1 cellular context compared by ENCODE assay signal in genomic region chr19:681029-681626, GRCh38.
TF ChIP-seq lines count a peak whose summit lies in the region.

No MANE protein-coding gene starts in this region.

TF ChIP-seq in GM12878, 131 proteins besides CTCF, POLR2A, EP300 and RAD21:
- TF ChIP-seq CREM (IDR thresholded peaks at IDR 0.05; ENCODE audit: low read depth), result no peak
- no peak for TF ChIP-seq MYC (IDR thresholded peaks at IDR 0.05; ENCODE audit: insufficient read depth, insufficient read length, insufficient replicate concordance, low read length, severe bottlenecking)
- TF ChIP-seq RB1 (IDR thresholded peaks at IDR 0.05; ENCODE audit: borderline replicate concordance), result no peak
- TF ChIP-seq SREBF2 (IDR thresholded peaks at IDR 0.05; ENCODE audit: low read length), result no peak
- TF ChIP-seq NR2C1 (IDR thresholded peaks at IDR 0.05), result no peak
- TF ChIP-seq ZNF592 (IDR thresholded peaks at IDR 0.05), result no peak
- peak; percentile 31; the same call in 1 of the 2 replicates for TF ChIP-seq ZNF687 (IDR thresholded peaks at IDR 0.05)
- no peak for TF ChIP-seq ZBTB33 (IDR thresholded peaks at IDR 0.05)
- TF ChIP-seq SPI1 (IDR thresholded peaks at IDR 0.05; ENCODE audit: borderline replicate concordance, insufficient read depth, low read depth, low read length), result no peak
- TF ChIP-seq SUPT20H (IDR thresholded peaks at IDR 0.05; ENCODE audit: borderline replicate concordance, control insufficient read depth, low read depth, low read length), result no peak
- no peak for TF ChIP-seq STAT1 (conservative IDR thresholded peaks at IDR 0.05)
- no peak for TF ChIP-seq GABPA (IDR thresholded peaks at IDR 0.05; ENCODE audit: low read depth)
- 0 out of 2 replicates have a peak, but pooled peaks have one; percentile 34 for TF ChIP-seq GATAD2B (conservative IDR thresholded peaks at IDR 0.05; ENCODE audit: low read depth)
- TF ChIP-seq USF1 (IDR thresholded peaks at IDR 0.05; ENCODE audit: borderline replicate concordance, extremely low read length, insufficient read depth, low read depth, low read length), result peak; percentile 72
- TF ChIP-seq TCF3 (IDR thresholded peaks at IDR 0.05; ENCODE audit: borderline replicate concordance, insufficient read depth, low read depth, low read length), result 0 out of 2 replicates have a peak, but pooled peaks have one; percentile 61
- no peak for TF ChIP-seq TBL1XR1 (IDR thresholded peaks at IDR 0.05; ENCODE audit: low read depth, low read length)
- TF ChIP-seq SUZ12 (IDR thresholded peaks at IDR 0.05; ENCODE audit: unreplicated experiment), result no peak
- TF ChIP-seq NFIC (IDR thresholded peaks at IDR 0.05; ENCODE audit: low read depth, low read length), result no peak
- 0 out of 2 replicates have a peak, but pooled peaks have one; percentile 10 for TF ChIP-seq HDGF (IDR thresholded peaks at IDR 0.05)
- no peak for TF ChIP-seq BCLAF1 (IDR thresholded peaks at IDR 0.05)
- no peak for TF ChIP-seq MEF2A (IDR thresholded peaks at IDR 0.05; ENCODE audit: insufficient read depth, low read depth, low read length)
- TF ChIP-seq EGR1 (IDR thresholded peaks at IDR 0.05; ENCODE audit: borderline replicate concordance in 1 of 2, low read depth in 2 of 2, low read length in 2 of 2), result peak in 1 of 2 experiments; percentile 38; a peak in 1 of 3 replicates
- peak in 1 of 2 experiments; percentile 15; a peak in 1 of 4 replicates for TF ChIP-seq BHLHE40 (IDR thresholded peaks at IDR 0.05; ENCODE audit: borderline replicate concordance in 1 of 2, low read depth in 2 of 2, low read length in 1 of 2)
